Comparison of ENCODE assay signal across 26 cellular contexts in the genomic region with DNA sequence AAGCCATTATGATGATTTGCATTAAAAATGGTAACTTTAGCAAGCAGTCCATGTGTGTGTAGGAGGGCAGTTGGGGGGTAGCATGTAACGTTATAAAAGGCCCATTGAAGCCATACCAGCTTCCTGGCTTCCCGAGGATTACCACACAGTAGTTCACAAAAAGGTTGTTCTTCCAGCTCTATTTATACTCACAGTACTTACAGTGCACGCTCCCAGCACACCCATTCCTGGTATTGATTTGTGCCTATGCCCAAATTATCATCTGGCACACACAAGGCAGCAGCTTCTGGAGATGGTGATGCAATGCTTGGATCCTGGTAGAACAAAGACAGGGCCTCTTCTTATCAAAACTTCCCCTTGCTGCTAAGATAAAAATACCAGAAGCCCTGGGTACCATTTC.
DNase-seq lines count a peak whose midpoint lies in the region; ATAC-seq and TF ChIP-seq lines count a peak whose summit lies in the region.
"Had no signal": no experiment of that assay in that cellular context is flagged by ENCODE, and none has a peak within 500 bp of the region (broad histone marks: within the 10 kb centered on the region; RNA-seq: fewer than 3 reads in every experiment).

No MANE protein-coding gene starts in this region.

- no peaks in the 10 kb centered on the region for H3K4me1 ChIP-seq in esophagus muscularis mucosa
- H3K4me1 ChIP-seq: body of pancreas, Caco-2, psoas muscle had no signal

- H3K4me1 Mint-ChIP-seq in WTC11, result peaks cover 12% of the 10 kb centered on the region
- H3K4me1 Mint-ChIP-seq: activated naive CD8-positive, alpha-beta T cell treated with anti-CD3 and anti-CD28 coated beads, Interleukin-2, amount 50 U/mL, for 24 hours had no signal

- no peak for TF ChIP-seq CTCF in WTC11 (IDR thresholded peaks at IDR 0.05)
- no peak for TF ChIP-seq CTCF in esophagus muscularis mucosa (IDR thresholded peaks at IDR 0.05)

- no peak for TF ChIP-seq POLR2A in esophagus muscularis mucosa (IDR thresholded peaks at IDR 0.05; ENCODE audit: low read depth)

- TF ChIP-seq EP300 in esophagus muscularis mucosa (IDR thresholded peaks at IDR 0.05), result no peak

- no peaks in the 10 kb centered on the region for H3K9me3 Mint-ChIP-seq in WTC11

- DNase-seq in left cardiac atrium (peak; percentile 26), Right ventricle myocardium inferior (ENCODE audit: missing footprints) (no peak), WTC11 (ENCODE audit: low spot score) (no peak), foreskin melanocyte (peak; percentile 66), NCI-H2081 (lab: John Stamatoyannopoulos, UW) (no peak), esophagus muscularis mucosa (ENCODE audit: extremely low spot score) (no peak), NCI-H524 (lab: John Stamatoyannopoulos, UW) (no peak)
- DNase-seq: activated CD8-positive, alpha-beta T cell treated with anti-CD3 and anti-CD28 coated beads for 36 hours; activated gamma-delta T cell treated with Interleukin-2 at 50 U/mL for 16 hours; activated naive CD8-positive, alpha-beta T cell treated with anti-CD3 and anti-CD28 coated beads, Interleukin-2, amount 50 U/mL, for 24 hours; body of pancreas; Caco-2; kidney glomerular epithelial cell; mesenchymal stem cell; NCI-H1694 treated with DMSO at 0.1 percent for 48 hours; NCI-H2227 treated with DMSO at 0.1 percent for 48 hours; NCI-H748 treated with DMSO at 0.1 percent for 48 hours; psoas muscle; stimulated activated CD4-positive, alpha-beta T cell treated with anti-CD3 and anti-CD28 coated beads, Interleukin-1b, Interleukin-23, amount 100 ng/mL, for 48 hours; T1000; upper lobe of left lung had no signal

- no peaks in the 10 kb centered on the region for H3K27me3 ChIP-seq in esophagus muscularis mucosa
- H3K27me3 ChIP-seq: BLaER1 treated with 17β-estradiol and CSF1 and Interleukin-3, amounts not matched to agents 10 nM and 100 nM; body of pancreas; upper lobe of left lung had no signal

- no peaks in the 10 kb centered on the region for H3K9me3 ChIP-seq in esophagus muscularis mucosa
- H3K9me3 ChIP-seq: BLaER1 treated with 17β-estradiol and CSF1 and Interleukin-3, amounts not matched to agents 10 nM and 100 nM; body of pancreas; Caco-2; psoas muscle; upper lobe of left lung had no signal

- POLR2A ChIA-PET in WTC11 (lab: Charles Lee), result no interaction called here

- H3K27ac Mint-ChIP-seq in WTC11, result no peak overlapping the region
- H3K27ac Mint-ChIP-seq: activated CD8-positive, alpha-beta T cell treated with anti-CD3 and anti-CD28 coated beads for 36 hours; activated naive CD8-positive, alpha-beta T cell treated with anti-CD3 and anti-CD28 coated beads, Interleukin-2, amount 50 U/mL, for 24 hours had no signal

- no peak overlapping the region for H3K27ac ChIP-seq in esophagus muscularis mucosa (replicated peaks in 1 of 4)
- H3K27ac ChIP-seq: BLaER1 treated with 17β-estradiol and CSF1 and Interleukin-3, amounts not matched to agents 10 nM and 100 nM; body of pancreas; KMS-11; psoas muscle; skin epidermis; upper lobe of left lung had no signal

- CTCF ChIA-PET in WTC11 (lab: Charles Lee), result no interaction called here

- WGBS in esophagus muscularis mucosa, result 73% methylated on average over 3 of the region's 3 CpGs

- H3K36me3 Mint-ChIP-seq in WTC11, result no peaks in the 10 kb centered on the region

- no peak overlapping the region for H3K4me3 ChIP-seq in esophagus muscularis mucosa
- H3K4me3 ChIP-seq: BLaER1 treated with 17β-estradiol and CSF1 and Interleukin-3, amounts not matched to agents 10 nM and 100 nM; body of pancreas; psoas muscle; skin epidermis; upper lobe of left lung had no signal

- no peaks in the 10 kb centered on the region for H3K27me3 Mint-ChIP-seq in WTC11 (ENCODE audit: low read depth)
- H3K27me3 Mint-ChIP-seq: activated CD8-positive, alpha-beta T cell treated with anti-CD3 and anti-CD28 coated beads for 36 hours; activated naive CD8-positive, alpha-beta T cell treated with anti-CD3 and anti-CD28 coated beads, Interleukin-2, amount 50 U/mL, for 24 hours had no signal

- H3K4me3 Mint-ChIP-seq in WTC11, result no peak overlapping the region
- H3K4me3 Mint-ChIP-seq: activated CD8-positive, alpha-beta T cell treated with anti-CD3 and anti-CD28 coated beads for 36 hours; activated naive CD8-positive, alpha-beta T cell treated with anti-CD3 and anti-CD28 coated beads, Interleukin-2, amount 50 U/mL, for 24 hours had no signal

- no peaks in the 10 kb centered on the region for H3K36me3 ChIP-seq in esophagus muscularis mucosa
- H3K36me3 ChIP-seq: BLaER1 treated with 17β-estradiol and CSF1 and Interleukin-3, amounts not matched to agents 10 nM and 100 nM; upper lobe of left lung had no signal

- intact Hi-C loops in left cardiac atrium (cut with DNase I), result no loop called here
- intact Hi-C loops in Right ventricle myocardium inferior (cut with DNase I), result no loop called here
- intact Hi-C loops in esophagus muscularis mucosa (cut with DNase I), result no loop called here

- ATAC-seq in left cardiac atrium, result peak in 1 of 2 donors; percentile 71
- ATAC-seq in Right ventricle myocardium inferior, result no peak
- ATAC-seq in WTC11, result peak; percentile 47
- ATAC-seq in GM21529 (IDR thresholded peaks at IDR 0.05; ENCODE audit: unreplicated experiment), result no peak
- ATAC-seq: activated CD4-positive, CD25-positive, alpha-beta regulatory T cell treated with anti-CD3 and anti-CD28 coated beads, Interleukin-2, amount 50 U/mL, for 24 hours; activated CD8-positive, alpha-beta T cell treated with anti-CD3 and anti-CD28 coated beads for 36 hours; activated naive CD8-positive, alpha-beta T cell treated with anti-CD3 and anti-CD28 coated beads, Interleukin-2, amount 50 U/mL, for 24 hours; body of pancreas; psoas muscle had no signal

TF ChIP-seq in WTC11, 78 proteins besides CTCF, POLR2A, EP300 and RAD21:
- TF ChIP-seq ETV6 (CRISPR knock-in tag; IDR thresholded peaks at IDR 0.05) (no peak), NFYB (CRISPR knock-in tag; conservative IDR thresholded peaks at IDR 0.05; ENCODE audit: low read depth) (no peak), TP53 (CRISPR knock-in tag; IDR thresholded peaks at IDR 0.05) (no peak)
- TF ChIP-seq, protein P1, sequence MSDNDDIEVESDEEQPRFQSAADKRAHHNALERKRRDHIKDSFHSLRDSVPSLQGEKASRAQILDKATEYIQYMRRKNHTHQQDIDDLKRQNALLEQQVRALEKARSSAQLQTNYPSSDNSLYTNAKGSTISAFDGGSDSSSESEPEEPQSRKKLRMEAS (CRISPR knock-in tag; IDR thresholded peaks at IDR 0.05), result no peak

Comparison
In these comparisons a context has a peak if more than half of its experiments do, and no peak if none do; other contexts are left out.
1. DNase-seq: peak in left cardiac atrium (single experiment) and foreskin melanocyte (single experiment); none in Right ventricle myocardium inferior (single experiment), WTC11 (single experiment), NCI-H2081 (0 of 2), esophagus muscularis mucosa (single experiment) and NCI-H524 (0 of 2).